1 cellular context compared by ENCODE assay signal in the genomic region with DNA sequence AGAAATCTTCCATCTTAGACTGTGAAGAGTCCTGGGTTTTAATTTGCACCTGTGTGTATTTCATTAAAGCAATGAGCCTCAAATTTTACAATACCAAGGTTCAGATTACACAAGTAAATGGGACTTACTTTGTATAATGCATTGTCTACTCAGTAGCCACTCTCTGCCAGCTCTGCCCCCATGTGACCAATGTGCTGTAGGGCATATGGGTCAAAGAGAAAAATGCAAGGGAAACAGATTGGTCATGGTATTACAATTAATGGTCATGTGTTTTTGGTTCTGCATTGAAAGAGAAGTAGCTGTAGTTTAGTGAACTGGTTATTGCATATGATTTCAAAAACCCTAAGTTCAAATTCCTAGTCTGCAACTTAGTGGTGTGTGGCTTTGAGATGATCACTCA.
TF ChIP-seq lines count a peak whose summit lies in the region.

No MANE protein-coding gene starts in this region.

TF ChIP-seq in GM23338, 12 proteins besides CTCF, POLR2A, EP300 and RAD21:
- TF ChIP-seq, protein P1, sequence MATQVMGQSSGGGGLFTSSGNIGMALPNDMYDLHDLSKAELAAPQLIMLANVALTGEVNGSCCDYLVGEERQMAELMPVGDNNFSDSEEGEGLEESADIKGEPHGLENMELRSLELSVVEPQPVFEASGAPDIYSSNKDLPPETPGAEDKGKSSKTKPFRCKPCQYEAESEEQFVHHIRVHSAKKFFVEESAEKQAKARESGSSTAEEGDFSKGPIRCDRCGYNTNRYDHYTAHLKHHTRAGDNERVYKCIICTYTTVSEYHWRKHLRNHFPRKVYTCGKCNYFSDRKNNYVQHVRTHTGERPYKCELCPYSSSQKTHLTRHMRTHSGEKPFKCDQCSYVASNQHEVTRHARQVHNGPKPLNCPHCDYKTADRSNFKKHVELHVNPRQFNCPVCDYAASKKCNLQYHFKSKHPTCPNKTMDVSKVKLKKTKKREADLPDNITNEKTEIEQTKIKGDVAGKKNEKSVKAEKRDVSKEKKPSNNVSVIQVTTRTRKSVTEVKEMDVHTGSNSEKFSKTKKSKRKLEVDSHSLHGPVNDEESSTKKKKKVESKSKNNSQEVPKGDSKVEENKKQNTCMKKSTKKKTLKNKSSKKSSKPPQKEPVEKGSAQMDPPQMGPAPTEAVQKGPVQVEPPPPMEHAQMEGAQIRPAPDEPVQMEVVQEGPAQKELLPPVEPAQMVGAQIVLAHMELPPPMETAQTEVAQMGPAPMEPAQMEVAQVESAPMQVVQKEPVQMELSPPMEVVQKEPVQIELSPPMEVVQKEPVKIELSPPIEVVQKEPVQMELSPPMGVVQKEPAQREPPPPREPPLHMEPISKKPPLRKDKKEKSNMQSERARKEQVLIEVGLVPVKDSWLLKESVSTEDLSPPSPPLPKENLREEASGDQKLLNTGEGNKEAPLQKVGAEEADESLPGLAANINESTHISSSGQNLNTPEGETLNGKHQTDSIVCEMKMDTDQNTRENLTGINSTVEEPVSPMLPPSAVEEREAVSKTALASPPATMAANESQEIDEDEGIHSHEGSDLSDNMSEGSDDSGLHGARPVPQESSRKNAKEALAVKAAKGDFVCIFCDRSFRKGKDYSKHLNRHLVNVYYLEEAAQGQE (IDR thresholded peaks at IDR 0.05; ENCODE audit: unreplicated experiment), result no peak
- TF ChIP-seq, protein P2, sequence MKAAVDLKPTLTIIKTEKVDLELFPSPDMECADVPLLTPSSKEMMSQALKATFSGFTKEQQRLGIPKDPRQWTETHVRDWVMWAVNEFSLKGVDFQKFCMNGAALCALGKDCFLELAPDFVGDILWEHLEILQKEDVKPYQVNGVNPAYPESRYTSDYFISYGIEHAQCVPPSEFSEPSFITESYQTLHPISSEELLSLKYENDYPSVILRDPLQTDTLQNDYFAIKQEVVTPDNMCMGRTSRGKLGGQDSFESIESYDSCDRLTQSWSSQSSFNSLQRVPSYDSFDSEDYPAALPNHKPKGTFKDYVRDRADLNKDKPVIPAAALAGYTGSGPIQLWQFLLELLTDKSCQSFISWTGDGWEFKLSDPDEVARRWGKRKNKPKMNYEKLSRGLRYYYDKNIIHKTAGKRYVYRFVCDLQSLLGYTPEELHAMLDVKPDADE (IDR thresholded peaks at IDR 0.05), result no peak
- no peak for TF ChIP-seq EZH2phosphoT487 (IDR thresholded peaks at IDR 0.05; ENCODE audit: unreplicated experiment)
- TF ChIP-seq, protein P3, sequence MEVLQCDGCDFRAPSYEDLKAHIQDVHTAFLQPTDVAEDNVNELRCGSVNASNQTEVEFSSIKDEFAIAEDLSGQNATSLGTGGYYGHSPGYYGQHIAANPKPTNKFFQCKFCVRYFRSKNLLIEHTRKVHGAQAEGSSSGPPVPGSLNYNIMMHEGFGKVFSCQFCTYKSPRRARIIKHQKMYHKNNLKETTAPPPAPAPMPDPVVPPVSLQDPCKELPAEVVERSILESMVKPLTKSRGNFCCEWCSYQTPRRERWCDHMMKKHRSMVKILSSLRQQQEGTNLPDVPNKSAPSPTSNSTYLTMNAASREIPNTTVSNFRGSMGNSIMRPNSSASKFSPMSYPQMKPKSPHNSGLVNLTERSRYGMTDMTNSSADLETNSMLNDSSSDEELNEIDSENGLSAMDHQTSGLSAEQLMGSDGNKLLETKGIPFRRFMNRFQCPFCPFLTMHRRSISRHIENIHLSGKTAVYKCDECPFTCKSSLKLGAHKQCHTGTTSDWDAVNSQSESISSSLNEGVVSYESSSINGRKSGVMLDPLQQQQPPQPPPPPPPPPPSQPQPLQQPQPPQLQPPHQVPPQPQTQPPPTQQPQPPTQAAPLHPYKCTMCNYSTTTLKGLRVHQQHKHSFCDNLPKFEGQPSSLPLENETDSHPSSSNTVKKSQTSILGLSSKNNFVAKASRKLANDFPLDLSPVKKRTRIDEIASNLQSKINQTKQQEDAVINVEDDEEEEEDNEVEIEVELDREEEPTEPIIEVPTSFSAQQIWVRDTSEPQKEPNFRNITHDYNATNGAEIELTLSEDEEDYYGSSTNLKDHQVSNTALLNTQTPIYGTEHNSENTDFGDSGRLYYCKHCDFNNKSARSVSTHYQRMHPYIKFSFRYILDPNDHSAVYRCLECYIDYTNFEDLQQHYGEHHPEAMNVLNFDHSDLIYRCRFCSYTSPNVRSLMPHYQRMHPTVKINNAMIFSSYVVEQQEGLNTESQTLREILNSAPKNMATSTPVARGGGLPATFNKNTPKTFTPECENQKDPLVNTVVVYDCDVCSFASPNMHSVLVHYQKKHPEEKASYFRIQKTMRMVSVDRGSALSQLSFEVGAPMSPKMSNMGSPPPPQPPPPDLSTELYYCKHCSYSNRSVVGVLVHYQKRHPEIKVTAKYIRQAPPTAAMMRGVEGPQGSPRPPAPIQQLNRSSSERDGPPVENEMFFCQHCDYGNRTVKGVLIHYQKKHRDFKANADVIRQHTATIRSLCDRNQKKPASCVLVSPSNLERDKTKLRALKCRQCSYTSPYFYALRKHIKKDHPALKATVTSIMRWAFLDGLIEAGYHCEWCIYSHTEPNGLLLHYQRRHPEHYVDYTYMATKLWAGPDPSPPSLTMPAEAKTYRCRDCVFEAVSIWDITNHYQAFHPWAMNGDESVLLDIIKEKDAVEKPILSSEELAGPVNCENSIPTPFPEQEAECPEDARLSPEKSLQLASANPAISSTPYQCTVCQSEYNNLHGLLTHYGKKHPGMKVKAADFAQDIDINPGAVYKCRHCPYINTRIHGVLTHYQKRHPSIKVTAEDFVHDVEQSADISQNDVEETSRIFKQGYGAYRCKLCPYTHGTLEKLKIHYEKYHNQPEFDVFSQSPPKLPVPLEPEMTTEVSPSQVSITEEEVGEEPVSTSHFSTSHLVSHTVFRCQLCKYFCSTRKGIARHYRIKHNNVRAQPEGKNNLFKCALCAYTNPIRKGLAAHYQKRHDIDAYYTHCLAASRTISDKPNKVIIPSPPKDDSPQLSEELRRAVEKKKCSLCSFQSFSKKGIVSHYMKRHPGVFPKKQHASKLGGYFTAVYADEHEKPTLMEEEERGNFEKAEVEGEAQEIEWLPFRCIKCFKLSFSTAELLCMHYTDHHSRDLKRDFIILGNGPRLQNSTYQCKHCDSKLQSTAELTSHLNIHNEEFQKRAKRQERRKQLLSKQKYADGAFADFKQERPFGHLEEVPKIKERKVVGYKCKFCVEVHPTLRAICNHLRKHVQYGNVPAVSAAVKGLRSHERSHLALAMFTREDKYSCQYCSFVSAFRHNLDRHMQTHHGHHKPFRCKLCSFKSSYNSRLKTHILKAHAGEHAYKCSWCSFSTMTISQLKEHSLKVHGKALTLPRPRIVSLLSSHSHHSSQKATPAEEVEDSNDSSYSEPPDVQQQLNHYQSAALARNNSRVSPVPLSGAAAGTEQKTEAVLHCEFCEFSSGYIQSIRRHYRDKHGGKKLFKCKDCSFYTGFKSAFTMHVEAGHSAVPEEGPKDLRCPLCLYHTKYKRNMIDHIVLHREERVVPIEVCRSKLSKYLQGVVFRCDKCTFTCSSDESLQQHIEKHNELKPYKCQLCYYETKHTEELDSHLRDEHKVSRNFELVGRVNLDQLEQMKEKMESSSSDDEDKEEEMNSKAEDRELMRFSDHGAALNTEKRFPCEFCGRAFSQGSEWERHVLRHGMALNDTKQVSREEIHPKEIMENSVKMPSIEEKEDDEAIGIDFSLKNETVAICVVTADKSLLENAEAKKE (CRISPR knock-in tag; IDR thresholded peaks at IDR 0.05), result no peak
- no peak for TF ChIP-seq JUNB (IDR thresholded peaks at IDR 0.05; ENCODE audit: unreplicated experiment)
- TF ChIP-seq NANOG (IDR thresholded peaks at IDR 0.05; ENCODE audit: borderline replicate concordance), result no peak
- TF ChIP-seq POLR2AphosphoS5 (IDR thresholded peaks at IDR 0.05; ENCODE audit: low read depth), result no peak
